ENCODE assay signal across 17 cellular contexts in the genomic region with DNA sequence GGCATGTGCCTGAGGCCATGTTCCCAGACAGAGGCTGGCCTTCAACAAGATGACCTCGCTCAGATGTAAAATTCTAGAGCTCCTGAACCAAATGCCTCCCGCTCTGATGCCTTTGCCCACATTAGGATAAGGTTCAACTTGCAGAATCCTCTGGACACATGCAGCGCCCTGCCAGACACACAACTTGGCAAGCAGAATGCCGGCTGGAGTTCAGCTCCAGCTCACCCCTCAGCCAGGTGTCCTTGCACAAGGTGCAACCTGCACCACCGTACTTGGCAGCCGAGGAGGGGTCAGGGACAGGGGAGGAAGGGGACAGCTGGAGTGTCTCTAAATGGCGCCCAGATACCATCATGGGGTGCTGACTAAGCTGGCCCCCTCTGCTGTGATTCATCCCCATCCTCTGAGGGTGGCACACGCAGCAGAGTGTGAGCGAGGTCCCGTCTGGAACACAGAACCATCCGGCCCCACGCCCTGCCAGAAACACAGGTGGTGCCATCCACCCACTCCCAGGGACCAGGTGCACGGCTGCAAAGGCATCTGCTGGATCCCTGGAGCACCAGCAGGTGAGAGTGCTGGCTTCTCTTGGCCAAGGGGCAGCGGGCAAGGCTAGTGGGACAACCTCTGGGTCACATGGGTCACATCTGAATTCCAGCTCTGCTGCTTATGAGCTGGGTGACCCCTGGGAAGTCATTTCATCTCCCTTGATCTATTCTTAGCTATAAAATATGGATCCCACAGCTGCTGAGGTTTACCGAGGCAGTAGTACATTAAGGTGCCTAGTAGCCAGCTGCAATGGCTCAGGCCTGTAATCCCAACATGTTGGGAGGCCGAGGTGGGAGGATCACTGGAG. TPM values are rescaled to one million over a fixed set of nuclear protein-coding genes. Genes with fewer than 3 reads are reported as not detected.
DNase-seq lines count a peak whose midpoint lies in the region; ATAC-seq and TF ChIP-seq lines count a peak whose summit lies in the region.
"Had no signal": no experiment of that assay in that cellular context is flagged by ENCODE, and none has a peak within 500 bp of the region (broad histone marks: within the 10 kb centered on the region; RNA-seq: fewer than 3 reads in every experiment).

No MANE protein-coding gene starts in this region.

- in situ Hi-C loops in gastrocnemius medialis (cut with MboI; ENCODE audit: low sequenced_read_pairs in 4 of 4): no loop called here

- no peaks in the 10 kb centered on the region for H3K9me3 Mint-ChIP-seq in activated T-helper 1 cell treated with anti-CD3 and anti-CD28 coated beads, Interleukin-12 subunit alpha, Interleukin-12 subunit beta, Interleukin-2, Interleukin-4 antibody, amounts not matched to agents 30 ng/mL and 10 ng/mL and 1 ng/mL, durations not matched to agents 14 hours and 24 hours and 36 hours
- no peaks in the 10 kb centered on the region for H3K9me3 Mint-ChIP-seq in effector memory CD8-positive, alpha-beta T cell
- H3K9me3 Mint-ChIP-seq: CD14-positive monocyte; CD8-positive, alpha-beta T cell; HFFc6; IgD-negative memory B cell had no signal

- TF ChIP-seq CTCF in gastrocnemius medialis (IDR thresholded peaks at IDR 0.05 in 4 of 5, conservative IDR thresholded peaks at IDR 0.05 in 1 of 5): no peak

- DNase-seq in D341Med (ENCODE audit: low spot score) (peak; percentile 6), myocyte (ENCODE audit: low read depth) (peak; percentile 78), gastrocnemius medialis (peak in 1 of 2 donors; percentile 64), NCI-H748 treated with DMSO at 0.1 percent for 48 hours (lab: John Stamatoyannopoulos, UW) (no peak)
- DNase-seq in activated T-helper 1 cell treated with anti-CD3 and anti-CD28 coated beads, Interleukin-12 subunit alpha, Interleukin-12 subunit beta, Interleukin-2, Interleukin-4 antibody, amounts not matched to agents 30 ng/mL and 10 ng/mL and 1 ng/mL, durations not matched to agents 14 hours and 24 hours and 36 hours (ENCODE audit: low spot score): no peak
- no peak for DNase-seq in effector memory CD8-positive, alpha-beta T cell
- DNase-seq: CD8-positive, alpha-beta T cell; COR-L47; DMS53; GF-D8; HCEC 1CT; HFFc6 had no signal

- no peaks in the 10 kb centered on the region for H3K9me3 ChIP-seq in gastrocnemius medialis

- no peak overlapping the region for H3K4me3 ChIP-seq in gastrocnemius medialis

- H3K36me3 Mint-ChIP-seq in activated T-helper 1 cell treated with anti-CD3 and anti-CD28 coated beads, Interleukin-12 subunit alpha, Interleukin-12 subunit beta, Interleukin-2, Interleukin-4 antibody, amounts not matched to agents 30 ng/mL and 10 ng/mL and 1 ng/mL, durations not matched to agents 14 hours and 24 hours and 36 hours (ENCODE audit: low read depth): peaks cover 9% of the 10 kb centered on the region
- peaks cover 4% of the 10 kb centered on the region for H3K36me3 Mint-ChIP-seq in effector memory CD8-positive, alpha-beta T cell (ENCODE audit: insufficient read depth)

- intact Hi-C loops in activated T-helper 1 cell treated with anti-CD3 and anti-CD28 coated beads, Interleukin-12 subunit alpha, Interleukin-12 subunit beta, Interleukin-2, Interleukin-4 antibody, amounts not matched to agents 30 ng/mL and 10 ng/mL and 1 ng/mL, durations not matched to agents 14 hours and 24 hours and 36 hours (cut with micrococcal nuclease): no loop called here
- intact Hi-C loops in gastrocnemius medialis (cut with DNase I; ENCODE audit: low total_unique reads): no loop called here

- no peaks in the 10 kb centered on the region for H3K27me3 Mint-ChIP-seq in activated T-helper 1 cell treated with anti-CD3 and anti-CD28 coated beads, Interleukin-12 subunit alpha, Interleukin-12 subunit beta, Interleukin-2, Interleukin-4 antibody, amounts not matched to agents 30 ng/mL and 10 ng/mL and 1 ng/mL, durations not matched to agents 14 hours and 24 hours and 36 hours (ENCODE audit: insufficient read depth)
- H3K27me3 Mint-ChIP-seq in effector memory CD8-positive, alpha-beta T cell: no peaks in the 10 kb centered on the region
- H3K27me3 Mint-ChIP-seq: B cell, IgD-negative memory B cell had no signal

- H3K36me3 ChIP-seq in gastrocnemius medialis: no peaks in the 10 kb centered on the region

- peak overlapping the region; percentile 63 to 69 (median 64) for H3K27ac ChIP-seq in gastrocnemius medialis

- ATAC-seq in gastrocnemius medialis (peak in 1 of 2 donors; percentile 40), GM19463 (IDR thresholded peaks at IDR 0.05; ENCODE audit: unreplicated experiment) (no peak), GM19351 (IDR thresholded peaks at IDR 0.05; ENCODE audit: unreplicated experiment) (no peak)
- ATAC-seq in effector memory CD8-positive, alpha-beta T cell (replicated peaks): no peak
- ATAC-seq: CD8-positive, alpha-beta T cell had no signal

- H3K27ac Mint-ChIP-seq in activated T-helper 1 cell treated with anti-CD3 and anti-CD28 coated beads, Interleukin-12 subunit alpha, Interleukin-12 subunit beta, Interleukin-2, Interleukin-4 antibody, amounts not matched to agents 30 ng/mL and 10 ng/mL and 1 ng/mL, durations not matched to agents 14 hours and 24 hours and 36 hours: peak overlapping the region; percentile 40
- no peak overlapping the region for H3K27ac Mint-ChIP-seq in effector memory CD8-positive, alpha-beta T cell
- H3K27ac Mint-ChIP-seq: B cell; CD14-positive monocyte; CD8-positive, alpha-beta T cell; HFFc6; IgD-negative memory B cell had no signal

- no peaks in the 10 kb centered on the region for H3K27me3 ChIP-seq in gastrocnemius medialis

- peaks cover 35 to 36% of the 10 kb centered on the region in 2 donors for H3K4me1 ChIP-seq in gastrocnemius medialis

- TF ChIP-seq POLR2A in gastrocnemius medialis (IDR thresholded peaks at IDR 0.05): no peak

- H3K4me3 Mint-ChIP-seq in activated T-helper 1 cell treated with anti-CD3 and anti-CD28 coated beads, Interleukin-12 subunit alpha, Interleukin-12 subunit beta, Interleukin-2, Interleukin-4 antibody, amounts not matched to agents 30 ng/mL and 10 ng/mL and 1 ng/mL, durations not matched to agents 14 hours and 24 hours and 36 hours: no peak overlapping the region
- no peak overlapping the region for H3K4me3 Mint-ChIP-seq in effector memory CD8-positive, alpha-beta T cell
- H3K4me3 Mint-ChIP-seq: B cell; CD14-positive monocyte; CD8-positive, alpha-beta T cell; HFFc6; IgD-negative memory B cell had no signal

- peaks cover 14% of the 10 kb centered on the region for H3K4me1 Mint-ChIP-seq in activated T-helper 1 cell treated with anti-CD3 and anti-CD28 coated beads, Interleukin-12 subunit alpha, Interleukin-12 subunit beta, Interleukin-2, Interleukin-4 antibody, amounts not matched to agents 30 ng/mL and 10 ng/mL and 1 ng/mL, durations not matched to agents 14 hours and 24 hours and 36 hours (ENCODE audit: low read depth)
- H3K4me1 Mint-ChIP-seq in effector memory CD8-positive, alpha-beta T cell (ENCODE audit: low read depth in 2 of 2): peaks cover 17 to 24% of the 10 kb centered on the region in 2 donors

RNA-seq across cellular contexts. Expression of a gene that starts 12.8 kb away (rescaled TPM):
- 28.4 and 28.5 TPM in 2 replicates for total RNA-seq in activated T-helper 1 cell treated with anti-CD3 and anti-CD28 coated beads, Interleukin-12 subunit alpha, Interleukin-12 subunit beta, Interleukin-2, Interleukin-4 antibody, amounts not matched to agents 30 ng/mL and 10 ng/mL and 1 ng/mL, durations not matched to agents 14 hours and 24 hours and 36 hours
- total RNA-seq in myocyte (37.8 and 44.5 TPM in 2 replicates), gastrocnemius medialis (10 to 100 TPM; 23.8 to 38.6 (median 33.8) TPM)
- 36.6 TPM for polyA plus RNA-seq in myocyte (2012)

RNA-seq across cellular contexts. Expression of a gene that starts 13.1 kb away (rescaled TPM):
- total RNA-seq in activated T-helper 1 cell treated with anti-CD3 and anti-CD28 coated beads, Interleukin-12 subunit alpha, Interleukin-12 subunit beta, Interleukin-2, Interleukin-4 antibody, amounts not matched to agents 30 ng/mL and 10 ng/mL and 1 ng/mL, durations not matched to agents 14 hours and 24 hours and 36 hours: 89.4 and 96.5 TPM in 2 replicates
- total RNA-seq in myocyte (106 and 140 TPM in 2 replicates), gastrocnemius medialis (100 to 1,000 TPM; 119 to 261 (median 179) TPM)
- polyA plus RNA-seq in myocyte (2012): 279 TPM

RNA-seq across cellular contexts. Expression of a gene that starts 34.2 kb away (rescaled TPM):
- not detected in 2 replicates for total RNA-seq in activated T-helper 1 cell treated with anti-CD3 and anti-CD28 coated beads, Interleukin-12 subunit alpha, Interleukin-12 subunit beta, Interleukin-2, Interleukin-4 antibody, amounts not matched to agents 30 ng/mL and 10 ng/mL and 1 ng/mL, durations not matched to agents 14 hours and 24 hours and 36 hours
- total RNA-seq in myocyte: 0.05 and 0.16 TPM in 2 replicates
- polyA plus RNA-seq in myocyte (2012): 0.13 TPM
- total RNA-seq in gastrocnemius medialis: not detected
- total RNA-seq: B cell, HFFc6 had no signal

Comparison
In these comparisons a context has a peak if more than half of its experiments do, and no peak if none do; other contexts are left out.
1. DNase-seq: peak in D341Med (single experiment) and myocyte (single experiment); none in activated T-helper 1 cell treated with anti-CD3 and anti-CD28 coated beads, Interleukin-12 subunit alpha, Interleukin-12 subunit beta, Interleukin-2, Interleukin-4 antibody, amounts not matched to agents 30 ng/mL and 10 ng/mL and 1 ng/mL, durations not matched to agents 14 hours and 24 hours and 36 hours (single experiment), NCI-H748 treated with DMSO at 0.1 percent for 48 hours (single experiment) and effector memory CD8-positive, alpha-beta T cell (0 of 3).